ENCODE assay signal across 8 cellular contexts in genomic region chr6:31958741-31959739, GRCh38. TPM values are rescaled to one million over a fixed set of nuclear protein-coding genes. Genes with fewer than 3 reads are reported as not detected.
DNase-seq lines count a peak whose midpoint lies in the region; ATAC-seq, FAIRE-seq and TF ChIP-seq lines count a peak whose summit lies in the region.

Gene NELFE, minus strand, starts transcription at chr6:31958971. Its CDS starts 525 bp downstream, at chr6:31958446.
Gene SKIC2, plus strand, starts transcription at chr6:31959175. Its CDS starts 18 bp downstream, at chr6:31959193.

- H3K79me2 ChIP-seq in smooth muscle cell (ENCODE audit: low read depth), result peaks cover 32% of the 10 kb centered on the region

- TF ChIP-seq CTCF in AG04449 (IDR thresholded peaks at IDR 0.05; ENCODE audit: insufficient read depth, low read length, missing control alignments), result no peak
- no peak for TF ChIP-seq CTCF in WI38 (IDR thresholded peaks at IDR 0.05; ENCODE audit: low read depth, low read length)
- no peak for TF ChIP-seq CTCF in bronchial epithelial cell (IDR thresholded peaks at IDR 0.05; ENCODE audit: insufficient read depth, low read length, severe bottlenecking)
- TF ChIP-seq CTCF in smooth muscle cell (IDR thresholded peaks at IDR 0.05; ENCODE audit: borderline replicate concordance, insufficient read depth, poor library complexity, severe bottlenecking), result no peak

- FAIRE-seq in bronchial epithelial cell (lab: Jason Lieb, UNC), result no peak

- 1% methylated on average over 59 of the region's 59 CpGs for WGBS in smooth muscle cell (ENCODE audit: low lambda C conversion rate)

- H3K9me3 ChIP-seq in smooth muscle cell (replicated peaks; ENCODE audit: low read depth), result no peaks in the 10 kb centered on the region

- H3K4me2 ChIP-seq in smooth muscle cell, result peak within 1 kb of the TSS; percentile 91

- DNase-seq in AG04449 (ENCODE audit: low read depth, low spot score) (peak; percentile 81), NCI-H2227 treated with DMSO at 0.1 percent for 48 hours (lab: John Stamatoyannopoulos, UW) (peak; percentile 96), bronchial epithelial cell (ENCODE audit: low read depth) (peak; percentile 93), iPS-NIHi11 (ENCODE audit: low spot score) (peak; percentile 100), smooth muscle cell (lab: John Stamatoyannopoulos, UW; ENCODE audit: unreplicated experiment) (peak; percentile 85)

- peak within 1 kb of the TSS; percentile 86 for H3K27ac ChIP-seq in smooth muscle cell (ENCODE audit: low read depth)

- H3K27me3 ChIP-seq in bronchial epithelial cell (ENCODE audit: control insufficient read depth, insufficient read depth, low read length), result no peaks in the 10 kb centered on the region
- no peaks in the 10 kb centered on the region for H3K27me3 ChIP-seq in smooth muscle cell (ENCODE audit: low read depth)

- H3F3A ChIP-seq in smooth muscle cell (ENCODE audit: low read depth), result no peaks in the 10 kb centered on the region

- ATAC-seq in GM18907 (IDR thresholded peaks at IDR 0.05; ENCODE audit: unreplicated experiment), result peak; percentile 92
- peak; percentile 94 for ATAC-seq in HG03159 (IDR thresholded peaks at IDR 0.05; ENCODE audit: unreplicated experiment)

- peaks cover 41% of the 10 kb centered on the region for H3K36me3 ChIP-seq in bronchial epithelial cell (ENCODE audit: control insufficient read depth, insufficient read depth, low read length)
- H3K36me3 ChIP-seq in smooth muscle cell (ENCODE audit: low read depth), result peaks cover 4% of the 10 kb centered on the region

- POLR2A ChIA-PET in AG04449 (lab: Yijun Ruan, JAX), result interaction anchor here (1.1 to 1.8 kb wide), 6 partner anchors 9 to 219 kb away, joined by 4 to 16 read pairs (median 4); partner anchors contain the start of genes DXO, EHMT2 and ZBTB12

- H4K20me1 ChIP-seq in smooth muscle cell (ENCODE audit: low read depth), result no peaks in the 10 kb centered on the region

- H3K9ac ChIP-seq in smooth muscle cell (ENCODE audit: low read depth), result peak within 1 kb of the TSS; percentile 97

- H2AFZ ChIP-seq in smooth muscle cell (ENCODE audit: low read depth), result peak within 1 kb of the TSS; percentile 86

- CTCF ChIA-PET in AG04449 (lab: Yijun Ruan, JAX), result interaction anchor here (0.7 to 1.9 kb wide), 9 partner anchors 8 to 237 kb away, joined by 3 to 9 read pairs (median 5); partner anchors contain the start of gene DXO

- peaks cover 8% of the 10 kb centered on the region for H3K4me1 ChIP-seq in smooth muscle cell (ENCODE audit: low read depth)

- H3K4me3 ChIP-seq in AG04449 (ENCODE audit: low read depth, low read length) (peak within 1 kb of the TSS; percentile 100), WI38 (ENCODE audit: low read depth, low read length) (peak within 1 kb of the TSS; percentile 100), bronchial epithelial cell (ENCODE audit: low read depth, low read length) (peak within 1 kb of the TSS; percentile 75), smooth muscle cell (peak within 1 kb of the TSS; percentile 92)

RNA-seq across cellular contexts. Expression of gene NELFE, which starts in this region (rescaled TPM):
- total RNA-seq in bronchial epithelial cell, result 163 and 177 TPM in 2 replicates
- total RNA-seq in smooth muscle cell, result 78.6 and 91.5 TPM in 2 replicates
- polyA plus RNA-seq in smooth muscle cell, result 125 and 134 TPM in 2 replicates

RNA-seq across cellular contexts. Expression of gene SKIC2, which starts in this region (rescaled TPM):
- total RNA-seq in bronchial epithelial cell (44.8 and 48.0 TPM in 2 replicates), smooth muscle cell (24.6 and 27.6 TPM in 2 replicates)
- 55.0 and 56.0 TPM in 2 replicates for polyA plus RNA-seq in smooth muscle cell

Comparison
In these comparisons a context has a peak if more than half of its experiments do, and no peak if none do; other contexts are left out.
1. Peak in every context shown above with its lines: DNase-seq, ATAC-seq, H3K4me3 ChIP-seq and H3K27ac ChIP-seq.